Comparison of ENCODE assay signal across 8 cellular contexts in the genomic region with DNA sequence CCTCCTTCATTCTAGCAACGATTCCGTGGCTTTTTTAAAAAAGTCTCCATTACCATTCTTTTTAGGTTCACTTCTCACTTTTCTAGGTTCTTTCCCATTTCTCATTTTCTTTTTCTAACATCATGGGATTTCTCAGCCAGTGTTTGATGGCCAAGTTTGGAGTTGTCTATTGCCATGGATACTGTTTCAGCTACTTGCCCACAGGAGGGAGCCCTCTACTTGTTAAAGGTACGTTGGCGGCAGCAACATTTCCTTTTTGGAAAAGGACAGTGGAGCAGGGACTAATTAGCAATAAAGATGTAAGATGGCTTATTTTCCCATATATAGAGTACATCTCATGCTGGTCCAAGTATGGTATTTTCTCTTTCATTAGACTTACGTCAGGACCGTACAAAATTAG.
DNase-seq lines count a peak whose midpoint lies in the region; ATAC-seq and TF ChIP-seq lines count a peak whose summit lies in the region.

No MANE protein-coding gene starts in this region.

- ATAC-seq in right cardiac atrium = no peak

- H3K9me3 ChIP-seq in right cardiac atrium (ENCODE audit: control insufficient read depth, low read length) = no peaks in the 10 kb centered on the region

- intact Hi-C loops in right cardiac atrium (cut with DNase I) = no loop called here

- H3K4me1 ChIP-seq in right cardiac atrium (ENCODE audit: control insufficient read depth, insufficient read depth, low read length) = no peaks in the 10 kb centered on the region

- WGBS in right cardiac atrium = 29% methylated on average over 6 of the region's 6 CpGs

- no peak overlapping the region for H3K27ac ChIP-seq in right cardiac atrium (ENCODE audit: low read length)

- no peaks in the 10 kb centered on the region for H3K27me3 ChIP-seq in right cardiac atrium (ENCODE audit: control insufficient read depth, insufficient read depth)

- DNase-seq in H4 (ENCODE audit: low spot score) (peak; percentile 63), NCI-H446 (lab: John Stamatoyannopoulos, UW) (peak; percentile 26 to 72), choroid plexus epithelial cell (ENCODE audit: low read depth) (peak; percentile 77), pons (ENCODE audit: low spot score) (peak; percentile 65), NCI-H1048 (lab: John Stamatoyannopoulos, UW) (no peak), ecto neural progenitor cell (ENCODE audit: low spot score) (no peak), right cardiac atrium (no peak), NOMO-1 (lab: John Stamatoyannopoulos, UW; ENCODE audit: unreplicated experiment in 2 of 2) (no peak)

- peak; percentile 79 for TF ChIP-seq CTCF in choroid plexus epithelial cell (conservative IDR thresholded peaks at IDR 0.05; ENCODE audit: low read depth, low read length)

- H3K4me3 ChIP-seq in choroid plexus epithelial cell (ENCODE audit: low read depth, low read length) = no peak overlapping the region
- no peak overlapping the region for H3K4me3 ChIP-seq in right cardiac atrium (ENCODE audit: low read length)

Comparison
In these comparisons a context has a peak if more than half of its experiments do, and no peak if none do; other contexts are left out.
1. DNase-seq: peak in H4 (single experiment), NCI-H446 (2 of 2), choroid plexus epithelial cell (single experiment) and pons (single experiment); none in NCI-H1048 (single experiment), ecto neural progenitor cell (single experiment), right cardiac atrium (0 of 3) and NOMO-1 (0 of 2).